In genomic region chr7:44220732-44221131, GRCh38 we compare ENCODE assay signal across 23 cellular contexts. TPM values are rescaled to one million over a fixed set of nuclear protein-coding genes. Genes with fewer than 3 reads are reported as not detected.
"Had no signal": no experiment of that assay in that cellular context is flagged by ENCODE, and none has a peak within 500 bp of the region (broad histone marks: within the 10 kb centered on the region; RNA-seq: fewer than 3 reads in every experiment).

No MANE protein-coding gene starts in this region.

- H3K27ac Mint-ChIP-seq: activated CD4-positive, alpha-beta T cell treated with anti-CD3 and anti-CD28 coated beads, Interleukin-2, amount 10 ng/mL, durations not matched to agents 7 days and 5 days; activated CD8-positive, alpha-beta memory T cell treated with anti-CD3 and anti-CD28 coated beads, Interleukin-2, amount 10 ng/mL, durations not matched to agents 7 days and 5 days; activated CD8-positive, alpha-beta T cell treated with anti-CD3 and anti-CD28 coated beads for 36 hours; activated naive CD4-positive, alpha-beta T cell treated with anti-CD3 and anti-CD28 coated beads, Interleukin-2, amount 50 U/mL, for 24 hours; activated T-helper 1 cell treated with anti-CD3 and anti-CD28 coated beads, Interleukin-12 subunit alpha, Interleukin-12 subunit beta, Interleukin-2, Interleukin-4 antibody, amounts not matched to agents 30 ng/mL and 10 ng/mL and 1 ng/mL, durations not matched to agents 14 hours and 24 hours and 36 hours; brain; immature natural killer cell; memory B cell had no signal

- H3K36me3 Mint-ChIP-seq: activated CD8-positive, alpha-beta memory T cell treated with anti-CD3 and anti-CD28 coated beads, Interleukin-2, amount 10 ng/mL, durations not matched to agents 7 days and 5 days; activated naive CD4-positive, alpha-beta T cell treated with anti-CD3 and anti-CD28 coated beads, Interleukin-2, amount 50 U/mL, for 24 hours; immature natural killer cell; memory B cell had no signal

- ATAC-seq: activated CD8-positive, alpha-beta memory T cell treated with anti-CD3 and anti-CD28 coated beads, Interleukin-2, amount 10 ng/mL, durations not matched to agents 7 days and 5 days; activated CD8-positive, alpha-beta T cell treated with anti-CD3 and anti-CD28 coated beads for 36 hours; foreskin keratinocyte; stimulated activated naive CD8-positive, alpha-beta T cell treated with anti-CD3 and anti-CD28 coated beads, Interleukin-15, amount 100 ng/mL, for 72 hours had no signal

- H3K4me3 ChIP-seq: hepatocyte, left lung, tibial artery had no signal

- H3K27ac ChIP-seq: foreskin keratinocyte, hepatocyte, left lung, tibial artery had no signal

- H3K4me1 Mint-ChIP-seq: activated CD4-positive, alpha-beta T cell treated with anti-CD3 and anti-CD28 coated beads, Interleukin-2, amount 10 ng/mL, durations not matched to agents 7 days and 5 days; activated CD8-positive, alpha-beta memory T cell treated with anti-CD3 and anti-CD28 coated beads, Interleukin-2, amount 10 ng/mL, durations not matched to agents 7 days and 5 days; activated naive CD4-positive, alpha-beta T cell treated with anti-CD3 and anti-CD28 coated beads, Interleukin-2, amount 50 U/mL, for 24 hours; immature natural killer cell; memory B cell had no signal

- DNase-seq: activated CD4-positive, alpha-beta T cell treated with anti-CD3 and anti-CD28 coated beads, Interleukin-2, amount 10 ng/mL, durations not matched to agents 7 days and 5 days; activated CD4-positive, CD25-positive, alpha-beta regulatory T cell treated with anti-CD3 and anti-CD28 coated beads, Interleukin-2, amount 50 U/mL, for 72 hours; activated CD8-positive, alpha-beta memory T cell treated with anti-CD3 and anti-CD28 coated beads, Interleukin-2, amount 10 ng/mL, durations not matched to agents 7 days and 5 days; activated CD8-positive, alpha-beta T cell treated with anti-CD3 and anti-CD28 coated beads for 36 hours; activated gamma-delta T cell treated with Interleukin-2 at 50 U/mL for 16 hours; activated T-cell treated with anti-CD3 and anti-CD28 coated beads for 4 hours; anterior cingulate cortex; caudate nucleus; effector memory CD4-positive, alpha-beta T cell; foreskin keratinocyte; immature natural killer cell; kidney glomerular epithelial cell; occipital lobe; retina; stimulated activated CD4-positive, alpha-beta T cell treated with anti-CD3 and anti-CD28 coated beads, Interleukin-1b, Interleukin-23, amount 100 ng/mL, for 48 hours; stimulated activated naive CD8-positive, alpha-beta T cell treated with anti-CD3 and anti-CD28 coated beads, Interleukin-15, amount 100 ng/mL, for 72 hours had no signal

- H3K4me3 Mint-ChIP-seq: activated CD4-positive, alpha-beta T cell treated with anti-CD3 and anti-CD28 coated beads, Interleukin-2, amount 10 ng/mL, durations not matched to agents 7 days and 5 days; activated CD8-positive, alpha-beta memory T cell treated with anti-CD3 and anti-CD28 coated beads, Interleukin-2, amount 10 ng/mL, durations not matched to agents 7 days and 5 days; activated CD8-positive, alpha-beta T cell treated with anti-CD3 and anti-CD28 coated beads for 36 hours; activated naive CD4-positive, alpha-beta T cell treated with anti-CD3 and anti-CD28 coated beads, Interleukin-2, amount 50 U/mL, for 24 hours; activated T-helper 1 cell treated with anti-CD3 and anti-CD28 coated beads, Interleukin-12 subunit alpha, Interleukin-12 subunit beta, Interleukin-2, Interleukin-4 antibody, amounts not matched to agents 30 ng/mL and 10 ng/mL and 1 ng/mL, durations not matched to agents 14 hours and 24 hours and 36 hours; brain; immature natural killer cell; memory B cell; stimulated activated naive CD8-positive, alpha-beta T cell treated with anti-CD3 and anti-CD28 coated beads, Interleukin-15, amount 100 ng/mL, for 72 hours had no signal

- H3K36me3 ChIP-seq: left lung, tibial artery had no signal

- H3K9me3 Mint-ChIP-seq: activated CD4-positive, alpha-beta T cell treated with anti-CD3 and anti-CD28 coated beads, Interleukin-2, amount 10 ng/mL, durations not matched to agents 7 days and 5 days; activated CD8-positive, alpha-beta T cell treated with anti-CD3 and anti-CD28 coated beads for 36 hours; activated naive CD4-positive, alpha-beta T cell treated with anti-CD3 and anti-CD28 coated beads, Interleukin-2, amount 50 U/mL, for 24 hours; activated T-helper 1 cell treated with anti-CD3 and anti-CD28 coated beads, Interleukin-12 subunit alpha, Interleukin-12 subunit beta, Interleukin-2, Interleukin-4 antibody, amounts not matched to agents 30 ng/mL and 10 ng/mL and 1 ng/mL, durations not matched to agents 14 hours and 24 hours and 36 hours; immature natural killer cell; memory B cell; stimulated activated naive CD8-positive, alpha-beta T cell treated with anti-CD3 and anti-CD28 coated beads, Interleukin-15, amount 100 ng/mL, for 72 hours had no signal

- H3K4me1 ChIP-seq: left lung, tibial artery had no signal

- H3K27me3 Mint-ChIP-seq: activated CD4-positive, alpha-beta T cell treated with anti-CD3 and anti-CD28 coated beads, Interleukin-2, amount 10 ng/mL, durations not matched to agents 7 days and 5 days; activated CD8-positive, alpha-beta T cell treated with anti-CD3 and anti-CD28 coated beads for 36 hours; activated naive CD4-positive, alpha-beta T cell treated with anti-CD3 and anti-CD28 coated beads, Interleukin-2, amount 50 U/mL, for 24 hours had no signal

- H3K9me3 ChIP-seq: left lung had no signal

- H3K27me3 ChIP-seq: foreskin keratinocyte, hepatocyte had no signal

RNA-seq across cellular contexts. Expression of gene GCK, which starts 31.5 kb away (rescaled TPM):
- total RNA-seq: activated CD4-positive, alpha-beta T cell treated with anti-CD3 and anti-CD28 coated beads, Interleukin-2, amount 10 ng/mL, durations not matched to agents 7 days and 5 days had no signal
- polyA plus RNA-seq: immature natural killer cell had no signal
